11 cellular contexts compared by ENCODE assay signal in the genomic region with DNA sequence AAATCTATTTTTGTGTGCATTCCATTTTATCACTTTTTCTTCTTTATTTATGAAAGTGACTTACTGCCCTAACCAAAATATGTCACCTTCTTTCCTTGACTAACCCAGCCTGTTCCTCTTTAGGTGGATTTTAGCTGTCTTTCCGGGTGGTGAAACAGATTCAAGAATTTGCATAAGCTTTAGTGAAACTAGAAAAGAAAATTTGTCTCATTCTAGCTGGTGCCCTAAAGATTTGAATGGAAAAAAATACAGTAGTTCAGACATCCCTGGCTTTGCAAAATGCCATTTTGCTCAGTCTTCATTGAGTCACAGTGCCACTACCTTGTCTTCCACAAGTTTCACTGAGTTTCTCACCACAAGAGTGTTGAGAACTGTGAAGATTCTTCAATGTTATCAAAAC. TPM values are rescaled to one million over a fixed set of nuclear protein-coding genes. Genes with fewer than 3 reads are reported as not detected.
A peak's percentile ranks its signal among the peaks of the same experiment; 100 is the strongest.
DNase-seq lines count a peak whose midpoint lies in the region; ATAC-seq and TF ChIP-seq lines count a peak whose summit lies in the region.
"Had no signal": no experiment of that assay in that cellular context is flagged by ENCODE, and none has a peak within 500 bp of the region (broad histone marks: within the 10 kb centered on the region; RNA-seq: fewer than 3 reads in every experiment).

No MANE protein-coding gene starts in this region.

- H3K36me3 ChIP-seq in mucosa of descending colon (ENCODE audit: low read depth): no peaks in the 10 kb centered on the region
- H3K36me3 ChIP-seq: right lobe of liver had no signal

- H3K4me1 ChIP-seq in mucosa of descending colon (ENCODE audit: low read depth): no peaks in the 10 kb centered on the region
- H3K4me1 ChIP-seq: right lobe of liver had no signal

- intact Hi-C loops in mucosa of descending colon (cut with DNase I, micrococcal nuclease): no loop called here

- TF ChIP-seq CTCF in mucosa of descending colon (IDR thresholded peaks at IDR 0.05): no peak

- peak; percentile 69 for ATAC-seq in GM19043 (IDR thresholded peaks at IDR 0.05; ENCODE audit: low read depth, unreplicated experiment)
- peak; percentile 75 for ATAC-seq in HG02571 (IDR thresholded peaks at IDR 0.05; ENCODE audit: unreplicated experiment)
- peak; percentile 66 for ATAC-seq in HG03439 (IDR thresholded peaks at IDR 0.05; ENCODE audit: unreplicated experiment)
- ATAC-seq in mucosa of descending colon: peak; percentile 33
- ATAC-seq: right lobe of liver had no signal

- DNase-seq in mucosa of descending colon (no peak), NCI-H1694 (lab: John Stamatoyannopoulos, UW) (no peak), kidney tubule cell (ENCODE audit: low spot score) (no peak)
- no peak for DNase-seq in stimulated activated naive CD4-positive, alpha-beta T cell treated with Interleukin-2 at 50 U/mL for 16 hours (lab: John Stamatoyannopoulos, UW)
- DNase-seq in effector CD8-positive, alpha-beta T cell (lab: John Stamatoyannopoulos, UW): no peak
- DNase-seq: DND-41, right lobe of liver had no signal

- H3K4me3 ChIP-seq in mucosa of descending colon: no peak overlapping the region
- H3K4me3 ChIP-seq: hepatocyte, right lobe of liver had no signal

- H3K9me3 ChIP-seq in mucosa of descending colon: no peaks in the 10 kb centered on the region
- H3K9me3 ChIP-seq: right lobe of liver had no signal

RNA-seq across cellular contexts. Expression of gene CCDC50, which starts 28.2 kb away (rescaled TPM):
- total RNA-seq in mucosa of descending colon: 10 to 100 TPM; 41.8 to 89.8 (median 60.2) TPM

RNA-seq across cellular contexts. Expression of gene UTS2B, which starts 29.3 kb away (rescaled TPM):
- total RNA-seq in mucosa of descending colon: under 1 TPM in 1 of 3 donors, not detected in 2; 0.47 TPM
